ENCODE assay signal across 23 cellular contexts in the genomic region with DNA sequence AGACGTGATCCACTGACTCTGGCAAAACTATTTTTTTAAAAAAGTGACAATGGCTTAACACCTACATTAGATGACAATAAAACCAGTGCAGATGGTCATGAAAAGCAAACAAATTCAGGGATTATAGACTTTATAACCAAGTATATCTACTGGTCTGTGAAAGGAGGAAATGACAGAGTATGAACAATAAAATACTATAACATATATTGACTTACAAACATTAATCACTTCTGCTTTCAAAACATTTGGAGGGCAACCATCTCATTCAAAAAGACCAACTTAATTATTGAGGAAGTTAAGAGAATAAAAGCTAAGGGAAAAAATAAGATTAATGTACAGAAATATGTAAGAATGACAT. TPM values are rescaled to one million over a fixed set of nuclear protein-coding genes. Genes with fewer than 3 reads are reported as not detected.
DNase-seq lines count a peak whose midpoint lies in the region; ATAC-seq and TF ChIP-seq lines count a peak whose summit lies in the region.
"Had no signal": no experiment of that assay in that cellular context is flagged by ENCODE, and none has a peak within 500 bp of the region (broad histone marks: within the 10 kb centered on the region; RNA-seq: fewer than 3 reads in every experiment).

No MANE protein-coding gene starts in this region.

- peaks cover 2% of the 10 kb centered on the region for H3K27me3 Mint-ChIP-seq in activated T-helper 1 cell treated with anti-CD3 and anti-CD28 coated beads, Interleukin-12 subunit alpha, Interleukin-12 subunit beta, Interleukin-2, Interleukin-4 antibody, amounts not matched to agents 30 ng/mL and 10 ng/mL and 1 ng/mL, durations not matched to agents 14 hours and 24 hours and 36 hours (ENCODE audit: insufficient read depth)
- H3K27me3 Mint-ChIP-seq: activated CD8-positive, alpha-beta T cell treated with anti-CD3 and anti-CD28 coated beads for 36 hours; activated naive CD8-positive, alpha-beta T cell treated with anti-CD3 and anti-CD28 coated beads, Interleukin-2, amount 50 U/mL, for 24 hours; brain; CD4-positive, CD25-positive, alpha-beta regulatory T cell had no signal

- H3K27me3 ChIP-seq in left ventricle myocardium inferior (ENCODE audit: low read depth) (no peaks in the 10 kb centered on the region), smooth muscle cell (ENCODE audit: low read depth) (no peaks in the 10 kb centered on the region), H7 (ENCODE audit: control insufficient read depth, insufficient read depth, low read length) (no peaks in the 10 kb centered on the region)

- H3K36me3 Mint-ChIP-seq in activated T-helper 1 cell treated with anti-CD3 and anti-CD28 coated beads, Interleukin-12 subunit alpha, Interleukin-12 subunit beta, Interleukin-2, Interleukin-4 antibody, amounts not matched to agents 30 ng/mL and 10 ng/mL and 1 ng/mL, durations not matched to agents 14 hours and 24 hours and 36 hours (ENCODE audit: low read depth), result peaks cover 7% of the 10 kb centered on the region
- H3K36me3 Mint-ChIP-seq: stimulated activated effector memory CD8-positive, alpha-beta T cell treated with anti-CD3 and anti-CD28 coated beads, Interleukin-12 subunit alpha, Interleukin-12 subunit beta, amount 100 ng/mL, for 72 hours had no signal

- H3K27ac ChIP-seq in left ventricle myocardium inferior (replicated peaks) (peak overlapping the region; percentile 63), epithelial cell of prostate (peak overlapping the region; percentile 62), smooth muscle cell (ENCODE audit: low read depth) (peak overlapping the region; percentile 92)
- H3K27ac ChIP-seq: coronary artery, prostate gland had no signal

- no peak overlapping the region for H2AFZ ChIP-seq in smooth muscle cell (ENCODE audit: low read depth)

- intact Hi-C loops in left ventricle myocardium inferior (cut with micrococcal nuclease) (no loop called here), left ventricle myocardium superior (cut with micrococcal nuclease) (no loop called here)
- intact Hi-C loops in activated T-helper 1 cell treated with anti-CD3 and anti-CD28 coated beads, Interleukin-12 subunit alpha, Interleukin-12 subunit beta, Interleukin-2, Interleukin-4 antibody, amounts not matched to agents 30 ng/mL and 10 ng/mL and 1 ng/mL, durations not matched to agents 14 hours and 24 hours and 36 hours (cut with micrococcal nuclease), result no loop called here

- no peaks in the 10 kb centered on the region for H3K9me3 Mint-ChIP-seq in activated T-helper 1 cell treated with anti-CD3 and anti-CD28 coated beads, Interleukin-12 subunit alpha, Interleukin-12 subunit beta, Interleukin-2, Interleukin-4 antibody, amounts not matched to agents 30 ng/mL and 10 ng/mL and 1 ng/mL, durations not matched to agents 14 hours and 24 hours and 36 hours
- H3K9me3 Mint-ChIP-seq: activated naive CD8-positive, alpha-beta T cell treated with anti-CD3 and anti-CD28 coated beads, Interleukin-2, amount 50 U/mL, for 24 hours; stimulated activated effector memory CD8-positive, alpha-beta T cell treated with anti-CD3 and anti-CD28 coated beads, Interleukin-12 subunit alpha, Interleukin-12 subunit beta, amount 100 ng/mL, for 72 hours had no signal

- peak overlapping the region; percentile 66 for H3K9ac ChIP-seq in smooth muscle cell (ENCODE audit: low read depth)

- peaks cover 46% of the 10 kb centered on the region for H4K20me1 ChIP-seq in smooth muscle cell (ENCODE audit: low read depth)

- H3K27ac Mint-ChIP-seq in activated T-helper 1 cell treated with anti-CD3 and anti-CD28 coated beads, Interleukin-12 subunit alpha, Interleukin-12 subunit beta, Interleukin-2, Interleukin-4 antibody, amounts not matched to agents 30 ng/mL and 10 ng/mL and 1 ng/mL, durations not matched to agents 14 hours and 24 hours and 36 hours, result no peak overlapping the region
- H3K27ac Mint-ChIP-seq: activated CD8-positive, alpha-beta T cell treated with anti-CD3 and anti-CD28 coated beads for 36 hours; activated naive CD8-positive, alpha-beta T cell treated with anti-CD3 and anti-CD28 coated beads, Interleukin-2, amount 50 U/mL, for 24 hours; CD4-positive, CD25-positive, alpha-beta regulatory T cell; stimulated activated effector memory CD8-positive, alpha-beta T cell treated with anti-CD3 and anti-CD28 coated beads, Interleukin-12 subunit alpha, Interleukin-12 subunit beta, amount 100 ng/mL, for 72 hours had no signal

- no peak overlapping the region for H3K4me3 Mint-ChIP-seq in activated T-helper 1 cell treated with anti-CD3 and anti-CD28 coated beads, Interleukin-12 subunit alpha, Interleukin-12 subunit beta, Interleukin-2, Interleukin-4 antibody, amounts not matched to agents 30 ng/mL and 10 ng/mL and 1 ng/mL, durations not matched to agents 14 hours and 24 hours and 36 hours
- H3K4me3 Mint-ChIP-seq: activated CD8-positive, alpha-beta T cell treated with anti-CD3 and anti-CD28 coated beads for 36 hours; activated naive CD8-positive, alpha-beta T cell treated with anti-CD3 and anti-CD28 coated beads, Interleukin-2, amount 50 U/mL, for 24 hours; brain; CD4-positive, CD25-positive, alpha-beta regulatory T cell; neural crest cell; stimulated activated effector memory CD8-positive, alpha-beta T cell treated with anti-CD3 and anti-CD28 coated beads, Interleukin-12 subunit alpha, Interleukin-12 subunit beta, amount 100 ng/mL, for 72 hours had no signal

- no peak for DNase-seq in left ventricle myocardium inferior
- no peak for DNase-seq in left ventricle myocardium superior
- peak; percentile 53 for DNase-seq in NCI-H69 (lab: John Stamatoyannopoulos, UW)
- no peak for DNase-seq in epithelial cell of prostate (ENCODE audit: low read depth, low spot score)
- DNase-seq in smooth muscle cell (lab: John Stamatoyannopoulos, UW; ENCODE audit: unreplicated experiment), result no peak
- DNase-seq in H7, result no peak
- no peak for DNase-seq in activated T-helper 1 cell treated with anti-CD3 and anti-CD28 coated beads, Interleukin-12 subunit alpha, Interleukin-12 subunit beta, Interleukin-2, Interleukin-4 antibody, amounts not matched to agents 30 ng/mL and 10 ng/mL and 1 ng/mL, durations not matched to agents 14 hours and 24 hours and 36 hours (ENCODE audit: low spot score)
- DNase-seq in T-helper 9 cell, result no peak
- DNase-seq: activated CD8-positive, alpha-beta T cell treated with anti-CD3 and anti-CD28 coated beads for 36 hours; activated gamma-delta T cell; activated naive CD8-positive, alpha-beta T cell treated with anti-CD3 and anti-CD28 coated beads, Interleukin-2, amount 50 U/mL, for 24 hours; activated T-cell treated with anti-CD3 and anti-CD28 coated beads for 4 hours; CD4-positive, CD25-positive, alpha-beta regulatory T cell; glutamatergic neuron; left cardiac atrium; NCI-H510A; stimulated activated CD4-positive, alpha-beta T cell treated with anti-CD3 and anti-CD28 coated beads, Interleukin-1b, Interleukin-23, amount 100 ng/mL, for 48 hours had no signal

- no peak overlapping the region for H3K4me3 ChIP-seq in left ventricle myocardium inferior
- no peak overlapping the region for H3K4me3 ChIP-seq in smooth muscle cell
- no peak overlapping the region for H3K4me3 ChIP-seq in H7 (ENCODE audit: insufficient read depth, low read depth, low read length)
- H3K4me3 ChIP-seq: coronary artery, prostate gland had no signal

- ATAC-seq in left ventricle myocardium superior, result no peak
- ATAC-seq: activated CD4-positive, CD25-positive, alpha-beta regulatory T cell treated with anti-CD3 and anti-CD28 coated beads, Interleukin-2, amount 50 U/mL, for 24 hours; activated CD8-positive, alpha-beta T cell treated with anti-CD3 and anti-CD28 coated beads for 36 hours; activated naive CD8-positive, alpha-beta T cell treated with anti-CD3 and anti-CD28 coated beads, Interleukin-2, amount 50 U/mL, for 24 hours; stimulated activated effector memory CD8-positive, alpha-beta T cell treated with anti-CD3 and anti-CD28 coated beads, Interleukin-12 subunit alpha, Interleukin-12 subunit beta, amount 100 ng/mL, for 72 hours had no signal

- no peak for TF ChIP-seq CTCF in left ventricle myocardium inferior (IDR thresholded peaks at IDR 0.05; ENCODE audit: borderline replicate concordance)
- no peak for TF ChIP-seq CTCF in smooth muscle cell (IDR thresholded peaks at IDR 0.05; ENCODE audit: borderline replicate concordance, insufficient read depth, poor library complexity, severe bottlenecking)

- 76% methylated on average over 1 of the region's 1 CpG for WGBS in smooth muscle cell (ENCODE audit: low lambda C conversion rate)

- H3K79me2 ChIP-seq in smooth muscle cell (ENCODE audit: low read depth), result peaks cover 99% of the 10 kb centered on the region

- no peaks in the 10 kb centered on the region for H3K9me3 ChIP-seq in left ventricle myocardium inferior (replicated peaks)
- no peaks in the 10 kb centered on the region for H3K9me3 ChIP-seq in smooth muscle cell (replicated peaks; ENCODE audit: low read depth)
- H3K9me3 ChIP-seq: prostate gland had no signal

- H3K4me2 ChIP-seq in smooth muscle cell, result peak overlapping the region; percentile 60

- peaks cover 11% of the 10 kb centered on the region for H3K4me1 Mint-ChIP-seq in activated T-helper 1 cell treated with anti-CD3 and anti-CD28 coated beads, Interleukin-12 subunit alpha, Interleukin-12 subunit beta, Interleukin-2, Interleukin-4 antibody, amounts not matched to agents 30 ng/mL and 10 ng/mL and 1 ng/mL, durations not matched to agents 14 hours and 24 hours and 36 hours (ENCODE audit: low read depth)

- no peaks in the 10 kb centered on the region for H3K36me3 ChIP-seq in left ventricle myocardium inferior
- no peaks in the 10 kb centered on the region for H3K36me3 ChIP-seq in smooth muscle cell (ENCODE audit: low read depth)
- H3K36me3 ChIP-seq in H7 (replicated peaks; ENCODE audit: control insufficient read depth, insufficient read depth, low read length), result no peaks in the 10 kb centered on the region; the same call in 1 of the 2 replicates
- H3K36me3 ChIP-seq: prostate gland had no signal

- H3K4me1 ChIP-seq in left ventricle myocardium inferior (peaks cover 86% of the 10 kb centered on the region), smooth muscle cell (ENCODE audit: low read depth) (peaks cover 13% of the 10 kb centered on the region)
- H3K4me1 ChIP-seq: prostate gland had no signal

- peaks cover 4% of the 10 kb centered on the region for H3F3A ChIP-seq in smooth muscle cell (ENCODE audit: low read depth)

RNA-seq across cellular contexts. Expression of a gene that starts 34.8 kb away (rescaled TPM):
- total RNA-seq in left ventricle myocardium inferior, result 34.6 TPM
- total RNA-seq in left ventricle myocardium superior, result 32.7 TPM
- 132 and 173 TPM in 2 replicates for total RNA-seq in smooth muscle cell
- polyA plus RNA-seq in smooth muscle cell, result 28.5 and 52.5 TPM in 2 replicates
- 108 and 180 TPM in 2 replicates for total RNA-seq in H7 (2014; rRNA removed; shearing (Covaris generic))
- total RNA-seq in activated T-helper 1 cell treated with anti-CD3 and anti-CD28 coated beads, Interleukin-12 subunit alpha, Interleukin-12 subunit beta, Interleukin-2, Interleukin-4 antibody, amounts not matched to agents 30 ng/mL and 10 ng/mL and 1 ng/mL, durations not matched to agents 14 hours and 24 hours and 36 hours, result 47.3 and 48.0 TPM in 2 replicates
